15 cellular contexts compared by ENCODE assay signal in genomic region chr13:80529734-80530133, GRCh38.
A peak's percentile ranks its signal among the peaks of the same experiment; 100 is the strongest.
DNase-seq lines count a peak whose midpoint lies in the region; ATAC-seq and TF ChIP-seq lines count a peak whose summit lies in the region.
"Had no signal": no experiment of that assay in that cellular context is flagged by ENCODE, and none has a peak within 500 bp of the region (broad histone marks: within the 10 kb centered on the region; RNA-seq: fewer than 3 reads in every experiment).

No MANE protein-coding gene starts in this region.

- H3K36me3 Mint-ChIP-seq in MCF 10A (ENCODE audit: insufficient read depth, unreplicated experiment): no peaks in the 10 kb centered on the region

- H3K9me3 ChIP-seq in breast epithelium: peaks cover 0 to 6% of the 10 kb centered on the region in 2 donors
- H3K9me3 ChIP-seq: Caco-2 had no signal

- H3K4me3 ChIP-seq in breast epithelium: no peak overlapping the region
- no peak overlapping the region for H3K4me3 ChIP-seq in astrocyte of the spinal cord (ENCODE audit: low read depth, low read length)
- H3K4me3 ChIP-seq in fibroblast of the aortic adventitia (ENCODE audit: low read depth, low read length): no peak overlapping the region

- no peaks in the 10 kb centered on the region for H3K36me3 ChIP-seq in breast epithelium

- H3K27ac Mint-ChIP-seq in MCF 10A (ENCODE audit: low read depth, unreplicated experiment): peak overlapping the region; percentile 0

- CTCF ChIA-PET in MCF 10A (lab: Yijun Ruan, JAX): no interaction called here

- no peak overlapping the region for H3K4me3 Mint-ChIP-seq in MCF 10A (ENCODE audit: unreplicated experiment)

- no peak for ATAC-seq in GM19467 (IDR thresholded peaks at IDR 0.05; ENCODE audit: unreplicated experiment)

- DNase-seq in MCF 10A (ENCODE audit: unreplicated experiment) (peak; percentile 43), breast epithelium (ENCODE audit: low spot score in 2 of 2) (no peak), astrocyte of the spinal cord (ENCODE audit: low read depth, low spot score) (peak; percentile 60), fibroblast of the aortic adventitia (ENCODE audit: low read depth) (peak; percentile 36), islet precursor cell (no peak)
- no peak for DNase-seq in stimulated activated CD4-positive, alpha-beta T cell treated with anti-CD3 and anti-CD28 coated beads, Interleukin-12 subunit alpha, Interleukin-12 subunit beta, amount 100 ng/mL, for 4 hours
- DNase-seq in activated T-cell treated with anti-CD3 and anti-CD28 coated beads, Interleukin-2, amount 50 U/mL, for 1 hour: no peak
- DNase-seq: Caco-2, DMS79 treated with DMSO at 0.1 percent for 48 hours, GDM1, Karpas-422, NCI-H187 treated with DMSO at 0.1 percent for 48 hours, SIG-M5 had no signal

- H3K27me3 ChIP-seq in breast epithelium: no peaks in the 10 kb centered on the region

- H3K4me1 Mint-ChIP-seq in MCF 10A (ENCODE audit: insufficient read depth, unreplicated experiment): peaks cover 15% of the 10 kb centered on the region

- intact Hi-C loops in MCF 10A (cut with micrococcal nuclease): no loop called here
- intact Hi-C loops in breast epithelium (cut with DNase I; ENCODE audit: low total_unique reads): no loop called here

- BruUV-seq in MCF 10A (replicated peaks; lab: Mats Ljungman, UMichigan): no TSS peak

- H3K9me3 Mint-ChIP-seq in MCF 10A (ENCODE audit: unreplicated experiment): no peaks in the 10 kb centered on the region

- no peaks in the 10 kb centered on the region for H3K4me1 ChIP-seq in breast epithelium
- H3K4me1 ChIP-seq: Caco-2 had no signal

- no peaks in the 10 kb centered on the region for H3K27me3 Mint-ChIP-seq in MCF 10A (ENCODE audit: insufficient read depth, unreplicated experiment)

- TF ChIP-seq POLR2A in breast epithelium (IDR thresholded peaks at IDR 0.05): no peak

- POLR2A ChIA-PET in MCF 10A (lab: Yijun Ruan, JAX): no interaction called here

- no peak overlapping the region for H3K27ac ChIP-seq in breast epithelium
- H3K27ac ChIP-seq: C4-2B had no signal

- TF ChIP-seq CTCF in MCF 10A (IDR thresholded peaks at IDR 0.05; ENCODE audit: unreplicated experiment): no peak
- TF ChIP-seq CTCF in breast epithelium (IDR thresholded peaks at IDR 0.05): no peak
- TF ChIP-seq CTCF in astrocyte of the spinal cord (IDR thresholded peaks at IDR 0.05; ENCODE audit: low read depth, low read length): no peak
- TF ChIP-seq CTCF in fibroblast of the aortic adventitia (IDR thresholded peaks at IDR 0.05; ENCODE audit: insufficient read depth, low read length): no peak

- in situ Hi-C loops in astrocyte of the spinal cord (cut with HindIII; ENCODE audit: low sequenced_read_pairs): no loop called here

Comparison
In these comparisons a context has a peak if more than half of its experiments do, and no peak if none do; other contexts are left out.
1. DNase-seq: peak in MCF 10A (single experiment), astrocyte of the spinal cord (single experiment) and fibroblast of the aortic adventitia (single experiment); none in breast epithelium (0 of 2), islet precursor cell (single experiment), stimulated activated CD4-positive, alpha-beta T cell treated with anti-CD3 and anti-CD28 coated beads, Interleukin-12 subunit alpha, Interleukin-12 subunit beta, amount 100 ng/mL, for 4 hours (single experiment) and activated T-cell treated with anti-CD3 and anti-CD28 coated beads, Interleukin-2, amount 50 U/mL, for 1 hour (single experiment).